In genomic region chr3:184737063-184737462, GRCh38 we compare ENCODE assay signal across 33 cellular contexts. TPM values are rescaled to one million over a fixed set of nuclear protein-coding genes. Genes with fewer than 3 reads are reported as not detected.
DNase-seq lines count a peak whose midpoint lies in the region; ATAC-seq, FAIRE-seq and TF ChIP-seq lines count a peak whose summit lies in the region.
"Had no signal": no experiment of that assay in that cellular context is flagged by ENCODE, and none has a peak within 500 bp of the region (broad histone marks: within the 10 kb centered on the region; RNA-seq: fewer than 3 reads in every experiment).

No MANE protein-coding gene starts in this region.

- in situ Hi-C loops in mammary epithelial cell (cut with MboI; ENCODE audit: low sequenced_read_pairs in 2 of 2): no loop called here

- BruUV-seq in mammary epithelial cell (replicated peaks; lab: Mats Ljungman, UMichigan): no TSS peak

- H3K36me3 Mint-ChIP-seq in activated T-helper 1 cell treated with anti-CD3 and anti-CD28 coated beads, Interleukin-12 subunit alpha, Interleukin-12 subunit beta, Interleukin-2, Interleukin-4 antibody, amounts not matched to agents 30 ng/mL and 10 ng/mL and 1 ng/mL, durations not matched to agents 14 hours and 24 hours and 36 hours (ENCODE audit: low read depth): no peaks in the 10 kb centered on the region
- H3K36me3 Mint-ChIP-seq: CD8-positive, alpha-beta memory T cell had no signal

- dilution Hi-C loops in mammary epithelial cell (cut with HindIII; ENCODE audit: low sequenced_read_pairs): no loop called here
- dilution Hi-C loops in keratinocyte (cut with MboI; ENCODE audit: extremely low pct_ligation_motif_present, low sequenced_read_pairs): no loop called here

- intact Hi-C loops in mammary epithelial cell (cut with micrococcal nuclease) (no loop called here), spleen (cut with DNase I; ENCODE audit: low total_unique reads) (no loop called here)
- intact Hi-C loops in activated T-helper 1 cell treated with anti-CD3 and anti-CD28 coated beads, Interleukin-12 subunit alpha, Interleukin-12 subunit beta, Interleukin-2, Interleukin-4 antibody, amounts not matched to agents 30 ng/mL and 10 ng/mL and 1 ng/mL, durations not matched to agents 14 hours and 24 hours and 36 hours (cut with micrococcal nuclease): no loop called here

- H3K9ac ChIP-seq in mammary epithelial cell (ENCODE audit: insufficient read depth, low read length): no peak overlapping the region
- H3K9ac ChIP-seq in keratinocyte (ENCODE audit: control insufficient read depth, extremely low read depth, insufficient read depth, low read length): no peak overlapping the region

- no peaks in the 10 kb centered on the region for H3K9me1 ChIP-seq in keratinocyte (ENCODE audit: control insufficient read depth, extremely low read depth, insufficient read depth, low read length)

- H3K4me2 ChIP-seq in mammary epithelial cell (ENCODE audit: insufficient read depth, low read depth, low read length): no peak overlapping the region
- H3K4me2 ChIP-seq in keratinocyte (ENCODE audit: control insufficient read depth, extremely low read depth, insufficient read depth, low read depth, low read length): no peak overlapping the region

- no peaks in the 10 kb centered on the region for H3K9me3 Mint-ChIP-seq in activated T-helper 1 cell treated with anti-CD3 and anti-CD28 coated beads, Interleukin-12 subunit alpha, Interleukin-12 subunit beta, Interleukin-2, Interleukin-4 antibody, amounts not matched to agents 30 ng/mL and 10 ng/mL and 1 ng/mL, durations not matched to agents 14 hours and 24 hours and 36 hours
- H3K9me3 Mint-ChIP-seq: CD8-positive, alpha-beta memory T cell; dendritic cell treated with granulocyte-macrophage colony-stimulating factor and Interleukin-4, amounts not matched to agents 40 ng/mL and 50 ng/mL, for 4 days; nephron had no signal

- CTCF ChIA-PET in mammary epithelial cell (lab: Charles Lee; ENCODE audit: low non-redundant PET): no interaction called here

- whole genome bisulfite sequencing in mammary epithelial cell (ENCODE audit: low coverage, missing lambda C conversion rate): 26% methylated on average over 3 of the region's 3 CpGs
- 83 to 97% (median 91%) methylated on average over 1 to 3 of the region's 3 CpGs for WGBS in spleen, 5 donors

- H2AFZ ChIP-seq in mammary epithelial cell (ENCODE audit: low read depth, low read length): peak overlapping the region; percentile 46
- no peak overlapping the region for H2AFZ ChIP-seq in keratinocyte (ENCODE audit: control insufficient read depth, low read length)

- H3K9me3 ChIP-seq in mammary epithelial cell (replicated peaks; ENCODE audit: insufficient read depth, low read length): no peaks in the 10 kb centered on the region
- no peaks in the 10 kb centered on the region for H3K9me3 ChIP-seq in keratinocyte (ENCODE audit: control insufficient read depth, low read depth, low read length)
- no peaks in the 10 kb centered on the region for H3K9me3 ChIP-seq in spleen
- H3K9me3 ChIP-seq: BE2C, gastrocnemius medialis, pancreas, testis had no signal

- H3K4me3 Mint-ChIP-seq in activated T-helper 1 cell treated with anti-CD3 and anti-CD28 coated beads, Interleukin-12 subunit alpha, Interleukin-12 subunit beta, Interleukin-2, Interleukin-4 antibody, amounts not matched to agents 30 ng/mL and 10 ng/mL and 1 ng/mL, durations not matched to agents 14 hours and 24 hours and 36 hours: no peak overlapping the region
- H3K4me3 Mint-ChIP-seq: activated CD4-positive, alpha-beta T cell treated with anti-CD3 and anti-CD28 coated beads for 36 hours; CD8-positive, alpha-beta memory T cell; dendritic cell treated with granulocyte-macrophage colony-stimulating factor and Interleukin-4, amounts not matched to agents 40 ng/mL and 50 ng/mL, for 4 days; nephron had no signal

- ATAC-seq in HG03280 (IDR thresholded peaks at IDR 0.05; ENCODE audit: unreplicated experiment): no peak
- ATAC-seq: activated CD4-positive, alpha-beta T cell treated with anti-CD3 and anti-CD28 coated beads for 36 hours; gastrocnemius medialis; GM12878; Panc1; pancreas had no signal

- no peaks in the 10 kb centered on the region for H3K4me1 Mint-ChIP-seq in activated T-helper 1 cell treated with anti-CD3 and anti-CD28 coated beads, Interleukin-12 subunit alpha, Interleukin-12 subunit beta, Interleukin-2, Interleukin-4 antibody, amounts not matched to agents 30 ng/mL and 10 ng/mL and 1 ng/mL, durations not matched to agents 14 hours and 24 hours and 36 hours (ENCODE audit: low read depth)
- H3K4me1 Mint-ChIP-seq: CD8-positive, alpha-beta memory T cell had no signal

- peak; percentile 71 for FAIRE-seq in keratinocyte (lab: Jason Lieb, UNC)
- FAIRE-seq: GM12878, H54, pancreas, urothelium cell line had no signal

- DNase-seq in M059J (ENCODE audit: low read depth) (peak; percentile 16), mammary epithelial cell (no peak), keratinocyte (ENCODE audit: low read depth, low spot score) (no peak), spleen (peak; percentile 17), MV-4-11 (lab: John Stamatoyannopoulos, UW) (no peak)
- no peak for DNase-seq in activated T-helper 1 cell treated with anti-CD3 and anti-CD28 coated beads, Interleukin-12 subunit alpha, Interleukin-12 subunit beta, Interleukin-2, Interleukin-4 antibody, amounts not matched to agents 30 ng/mL and 10 ng/mL and 1 ng/mL, durations not matched to agents 14 hours and 24 hours and 36 hours (ENCODE audit: low spot score)
- DNase-seq: activated CD4-positive, alpha-beta T cell treated with anti-CD3 and anti-CD28 coated beads for 36 hours; activated CD8-positive, alpha-beta memory T cell treated with anti-CD3 and anti-CD28 coated beads for 24 hours; activated gamma-delta T cell treated with Interleukin-2 at 50 U/mL for 16 hours; activated T-cell treated with anti-CD3 and anti-CD28 coated beads, Interleukin-2, amount 50 U/mL, for 1 hour; BE2C; CD8-positive, alpha-beta memory T cell; central memory CD4-positive, alpha-beta T cell; DMS 273 treated with DMSO at 0.1 percent for 48 hours; gastrocnemius medialis; KG1; kidney glomerular epithelial cell; NCI-H1417 treated with DMSO at 0.1 percent for 48 hours; NCI-H2081 treated with DMSO at 0.1 percent for 48 hours; NCI-H226; NCI-H526 treated with DMSO at 0.1 percent for 48 hours; SHP77 treated with DMSO at 0.1 percent for 48 hours; stimulated activated naive CD4-positive, alpha-beta T cell treated with Interleukin-2 at 50 U/mL for 16 hours; testis had no signal

- H3K4me1 ChIP-seq in mammary epithelial cell (ENCODE audit: insufficient read depth, low read length): peaks cover 61% of the 10 kb centered on the region
- H3K4me1 ChIP-seq in keratinocyte (ENCODE audit: control insufficient read depth, extremely low read depth, insufficient read depth, low read length): peaks cover 55% of the 10 kb centered on the region
- peaks cover 0 to 4% (median 0%) of the 10 kb centered on the region in 6 donors for H3K4me1 ChIP-seq in spleen
- H3K4me1 ChIP-seq: gastrocnemius medialis, pancreas, testis had no signal

- no peak overlapping the region for H3K27ac ChIP-seq in mammary epithelial cell (ENCODE audit: insufficient read depth, low read depth, low read length)
- no peak overlapping the region for H3K27ac ChIP-seq in keratinocyte (ENCODE audit: control insufficient read depth, insufficient read depth, low read length)
- H3K27ac ChIP-seq in spleen: no peak overlapping the region
- H3K27ac ChIP-seq: gastrocnemius medialis, pancreas, testis had no signal

- H3K36me3 ChIP-seq in mammary epithelial cell (ENCODE audit: insufficient read depth, low read length) (no peaks in the 10 kb centered on the region), keratinocyte (ENCODE audit: control insufficient read depth in 2 of 2, extremely low read depth in 1 of 2, insufficient read depth in 2 of 2, low read length in 2 of 2) (no peaks in the 10 kb centered on the region), spleen (no peaks in the 10 kb centered on the region)
- H3K36me3 ChIP-seq: BE2C, gastrocnemius medialis, pancreas had no signal

- H3K27me3 Mint-ChIP-seq in activated T-helper 1 cell treated with anti-CD3 and anti-CD28 coated beads, Interleukin-12 subunit alpha, Interleukin-12 subunit beta, Interleukin-2, Interleukin-4 antibody, amounts not matched to agents 30 ng/mL and 10 ng/mL and 1 ng/mL, durations not matched to agents 14 hours and 24 hours and 36 hours (ENCODE audit: insufficient read depth): peaks cover 16% of the 10 kb centered on the region

- H4K20me1 ChIP-seq in mammary epithelial cell (ENCODE audit: insufficient read depth, low read length) (no peaks in the 10 kb centered on the region), keratinocyte (ENCODE audit: control insufficient read depth, extremely low read depth, insufficient read depth, low read length) (no peaks in the 10 kb centered on the region)

- TF ChIP-seq POLR2A in spleen (IDR thresholded peaks at IDR 0.05): no peak

- no peak overlapping the region for H3K27ac Mint-ChIP-seq in activated T-helper 1 cell treated with anti-CD3 and anti-CD28 coated beads, Interleukin-12 subunit alpha, Interleukin-12 subunit beta, Interleukin-2, Interleukin-4 antibody, amounts not matched to agents 30 ng/mL and 10 ng/mL and 1 ng/mL, durations not matched to agents 14 hours and 24 hours and 36 hours
- H3K27ac Mint-ChIP-seq: activated CD4-positive, alpha-beta T cell treated with anti-CD3 and anti-CD28 coated beads for 36 hours; CD8-positive, alpha-beta memory T cell; dendritic cell treated with granulocyte-macrophage colony-stimulating factor and Interleukin-4, amounts not matched to agents 40 ng/mL and 50 ng/mL, for 4 days; nephron had no signal

- H3K4me3 ChIP-seq in mammary epithelial cell (replicated peaks in 1 of 3; ENCODE audit: insufficient read depth in 1 of 3, low read depth in 2 of 3, low read length in 3 of 3) (no peak overlapping the region), keratinocyte (ENCODE audit: control insufficient read depth in 2 of 3, extremely low read depth in 1 of 3, insufficient read depth in 2 of 3, low read depth in 1 of 3, low read length in 3 of 3) (no peak overlapping the region), spleen (no peak overlapping the region)
- H3K4me3 ChIP-seq: gastrocnemius medialis, GM12878, lung, pancreas, testis had no signal

- H3K79me2 ChIP-seq in mammary epithelial cell (ENCODE audit: insufficient read depth, low read length) (no peaks in the 10 kb centered on the region), keratinocyte (ENCODE audit: control insufficient read depth, insufficient read depth, low read length) (no peaks in the 10 kb centered on the region)

- TF ChIP-seq CTCF in mammary epithelial cell (conservative IDR thresholded peaks at IDR 0.05 in 1 of 2, IDR thresholded peaks at IDR 0.05 in 1 of 2; ENCODE audit: extremely low read depth in 1 of 2, insufficient read depth in 1 of 2, low read depth in 1 of 2, low read length in 2 of 2) (no peak), keratinocyte (optimal IDR thresholded peaks at IDR 0.05 in 1 of 3, IDR thresholded peaks at IDR 0.05 in 1 of 3, conservative IDR thresholded peaks at IDR 0.05 in 1 of 3; ENCODE audit: extremely low read depth in 1 of 3, insufficient read depth in 2 of 3, low read length in 3 of 3) (no peak), spleen (IDR thresholded peaks at IDR 0.05 in 8 of 11, conservative IDR thresholded peaks at IDR 0.05 in 3 of 11) (no peak)

- no peaks in the 10 kb centered on the region for H3K27me3 ChIP-seq in mammary epithelial cell (ENCODE audit: insufficient read depth, low read length)
- H3K27me3 ChIP-seq in keratinocyte (ENCODE audit: control insufficient read depth, extremely low read depth, insufficient read depth, low read length): no peaks in the 10 kb centered on the region
- H3K27me3 ChIP-seq in spleen (replicated peaks in 1 of 7): peaks cover 0 to 14% (median 0%) of the 10 kb centered on the region in 7 donors
- H3K27me3 ChIP-seq: BE2C, gastrocnemius medialis, pancreas, testis had no signal

RNA-seq across cellular contexts. Expression of gene MAGEF1, which starts 25.2 kb away (rescaled TPM):
- 35.4 and 61.3 TPM in 2 replicates for total RNA-seq in M059J (2014; rRNA removed; shearing (Covaris generic))
- total RNA-seq in mammary epithelial cell (10 to 100 TPM; 19.0 to 27.8 TPM), spleen (10 to 100 TPM; 16.5 to 22.6 (median 19.0) TPM)
- polyA plus RNA-seq in mammary epithelial cell (14.3 TPM), keratinocyte (8.4 to 11.8 TPM (median 11.4 TPM) in 3 replicates), spleen (10 to 100 TPM; 36.2 to 42.1 (median 38.1) TPM)
- polyA minus RNA-seq in mammary epithelial cell (4.4 TPM), keratinocyte (1.9 to 3.1 TPM (median 3.1 TPM) in 3 replicates)
- polyA plus RNA-seq in keratinocyte (2011; ENCODE audit: low read depth): 14.4 TPM
- polyA plus RNA-seq in keratinocyte (2011; cell fraction: cytosol; rRNA removed): 5.7 and 7.5 TPM in 2 replicates
- 10.1 and 10.6 TPM in 2 replicates for polyA plus RNA-seq in keratinocyte (2011; cell fraction: nucleus; rRNA removed)
- polyA plus RNA-seq in keratinocyte (2012; ENCODE audit: low replicate concordance): 10.9 and 13.9 TPM in 2 replicates
- 5.2 TPM for polyA minus RNA-seq in keratinocyte (2011; cell fraction: cytosol; rRNA and poly(A)+ RNA removed)
- 2.7 and 4.3 TPM in 2 replicates for polyA minus RNA-seq in keratinocyte (2011; cell fraction: nucleus; rRNA and poly(A)+ RNA removed)
- total RNA-seq in activated T-helper 1 cell treated with anti-CD3 and anti-CD28 coated beads, Interleukin-12 subunit alpha, Interleukin-12 subunit beta, Interleukin-2, Interleukin-4 antibody, amounts not matched to agents 30 ng/mL and 10 ng/mL and 1 ng/mL, durations not matched to agents 14 hours and 24 hours and 36 hours: 16.0 and 17.3 TPM in 2 replicates

Comparison
In these comparisons a context has a peak if more than half of its experiments do, and no peak if none do; other contexts are left out.
1. DNase-seq: peak in M059J (single experiment) and spleen (single experiment); none in mammary epithelial cell (single experiment), keratinocyte (single experiment), activated T-helper 1 cell treated with anti-CD3 and anti-CD28 coated beads, Interleukin-12 subunit alpha, Interleukin-12 subunit beta, Interleukin-2, Interleukin-4 antibody, amounts not matched to agents 30 ng/mL and 10 ng/mL and 1 ng/mL, durations not matched to agents 14 hours and 24 hours and 36 hours (single experiment) and MV-4-11 (single experiment).